Comparison of ENCODE assay signal across 10 cellular contexts in genomic region chr19:50221087-50221486, GRCh38. TPM values are rescaled to one million over a fixed set of nuclear protein-coding genes. Genes with fewer than 3 reads are reported as not detected.
"Had no signal": no experiment of that assay in that cellular context is flagged by ENCODE, and none has a peak within 500 bp of the region (broad histone marks: within the 10 kb centered on the region; RNA-seq: fewer than 3 reads in every experiment).

No MANE protein-coding gene starts in this region.

- H3K4me1 Mint-ChIP-seq: GM23338, IgD-negative memory B cell had no signal

- H3K9me3 ChIP-seq: HAP-1 had no signal

- H3K4me2 ChIP-seq: GM23338 had no signal

- DNase-seq: H7, HFFc6, KG1 had no signal

- H2AFZ ChIP-seq: GM23338 had no signal

- H3K36me3 ChIP-seq: HAP-1 had no signal

- H3K4me3 ChIP-seq: GM23338, HAP-1 had no signal

- H3K4me1 ChIP-seq: HAP-1 had no signal

- ATAC-seq: GM23338, HCT116 had no signal

- FAIRE-seq: HTR-8/SVneo had no signal

- H3K4me3 Mint-ChIP-seq: GM23338, HFFc6, IgD-negative memory B cell had no signal

- H3K27ac Mint-ChIP-seq: GM23338, HFFc6, IgD-negative memory B cell had no signal

RNA-seq across cellular contexts. Expression of gene MYH14, which starts 17.7 kb away (rescaled TPM):
- polyA plus RNA-seq: IgD-negative memory B cell had no signal

RNA-seq across cellular contexts. Expression of gene IZUMO2, which starts 58.0 kb away (rescaled TPM):
- total RNA-seq: H4, H7, HFFc6, HT-29 had no signal
- polyA plus RNA-seq: IgD-negative memory B cell had no signal
